Comparison of ENCODE assay signal across 20 cellular contexts in genomic region chr2:200033939-200034338, GRCh38.
"Had no signal": no experiment of that assay in that cellular context is flagged by ENCODE, and none has a peak within 500 bp of the region (broad histone marks: within the 10 kb centered on the region; RNA-seq: fewer than 3 reads in every experiment).

No MANE protein-coding gene starts in this region.

- DNase-seq: activated CD4-positive, alpha-beta memory T cell treated with anti-CD3 and anti-CD28 coated beads, Interleukin-2, amount 10 ng/mL, durations not matched to agents 7 days and 5 days; activated CD4-positive, alpha-beta T cell treated with anti-CD3 and anti-CD28 coated beads, Interleukin-2, amount 10 ng/mL, durations not matched to agents 24 days and 14 days; activated CD4-positive, CD25-positive, alpha-beta regulatory T cell; activated effector memory CD4-positive, alpha-beta T cell treated with Interleukin-2 at 50 U/mL for 16 hours; activated naive CD4-positive, alpha-beta T cell treated with anti-CD3 and anti-CD28 coated beads for 36 hours; activated naive CD8-positive, alpha-beta T cell treated with anti-CD3 and anti-CD28 coated beads, Interleukin-2, amount 10 ng/mL, durations not matched to agents 7 days and 5 days; activated T-cell treated with anti-CD3 and anti-CD28 coated beads, Interleukin-2, amount 50 U/mL, for 72 hours; amniotic stem cell; foreskin keratinocyte; hippocampal formation; nephron progenitor cell; right cardiac atrium; stimulated activated CD4-positive, alpha-beta T cell treated with anti-CD3 and anti-CD28 coated beads, Interleukin-1b, Interleukin-23, amount 100 ng/mL, for 48 hours; T-helper 9 cell; tibial artery had no signal

- H3K36me3 ChIP-seq: breast epithelium, tibial artery had no signal

- H3K4me1 ChIP-seq: breast epithelium, foreskin keratinocyte, parathyroid adenoma, tibial artery had no signal

- H3K27ac Mint-ChIP-seq: activated CD4-positive, alpha-beta memory T cell treated with anti-CD3 and anti-CD28 coated beads, Interleukin-2, amount 10 ng/mL, durations not matched to agents 7 days and 5 days; activated CD4-positive, alpha-beta T cell treated with anti-CD3 and anti-CD28 coated beads, Interleukin-2, amount 10 ng/mL, durations not matched to agents 24 days and 14 days; activated naive CD4-positive, alpha-beta T cell treated with anti-CD3 and anti-CD28 coated beads for 36 hours; activated naive CD8-positive, alpha-beta T cell treated with anti-CD3 and anti-CD28 coated beads, Interleukin-2, amount 10 ng/mL, durations not matched to agents 7 days and 5 days; activated T-cell treated with anti-CD3 and anti-CD28 coated beads, Interleukin-2, amount 50 U/mL, for 72 hours; nephron progenitor cell; stimulated activated naive CD8-positive, alpha-beta T cell treated with anti-CD3 and anti-CD28 coated beads, Interleukin-15, Interleukin-2, amounts not matched to agents 100 ng/mL and 50 ng/mL, for 24 hours had no signal

- H3K9ac ChIP-seq: parathyroid adenoma had no signal

- H3K79me2 ChIP-seq: parathyroid adenoma had no signal

- H3K4me3 Mint-ChIP-seq: activated CD4-positive, alpha-beta memory T cell treated with anti-CD3 and anti-CD28 coated beads, Interleukin-2, amount 10 ng/mL, durations not matched to agents 7 days and 5 days; activated CD4-positive, alpha-beta T cell treated with anti-CD3 and anti-CD28 coated beads, Interleukin-2, amount 10 ng/mL, durations not matched to agents 24 days and 14 days; activated naive CD4-positive, alpha-beta T cell treated with anti-CD3 and anti-CD28 coated beads for 36 hours; activated naive CD8-positive, alpha-beta T cell treated with anti-CD3 and anti-CD28 coated beads, Interleukin-2, amount 10 ng/mL, durations not matched to agents 7 days and 5 days; activated T-cell treated with anti-CD3 and anti-CD28 coated beads, Interleukin-2, amount 50 U/mL, for 72 hours; nephron progenitor cell; stimulated activated naive CD8-positive, alpha-beta T cell treated with anti-CD3 and anti-CD28 coated beads, Interleukin-15, Interleukin-2, amounts not matched to agents 100 ng/mL and 50 ng/mL, for 24 hours had no signal

- H3K27me3 ChIP-seq: breast epithelium, tibial artery had no signal

- H3K4me1 Mint-ChIP-seq: activated CD4-positive, alpha-beta memory T cell treated with anti-CD3 and anti-CD28 coated beads, Interleukin-2, amount 10 ng/mL, durations not matched to agents 7 days and 5 days; activated CD4-positive, alpha-beta T cell treated with anti-CD3 and anti-CD28 coated beads, Interleukin-2, amount 10 ng/mL, durations not matched to agents 24 days and 14 days; activated naive CD8-positive, alpha-beta T cell treated with anti-CD3 and anti-CD28 coated beads, Interleukin-2, amount 10 ng/mL, durations not matched to agents 7 days and 5 days; nephron progenitor cell had no signal

- H3K27ac ChIP-seq: breast epithelium, coronary artery, epithelial cell of prostate, foreskin keratinocyte, parathyroid adenoma, tibial artery had no signal

- H3K36me3 Mint-ChIP-seq: activated naive CD8-positive, alpha-beta T cell treated with anti-CD3 and anti-CD28 coated beads, Interleukin-2, amount 10 ng/mL, durations not matched to agents 7 days and 5 days had no signal

- H2AFZ ChIP-seq: parathyroid adenoma had no signal

- H3K9me3 ChIP-seq: breast epithelium, tibial artery had no signal

- ATAC-seq: activated T-cell treated with anti-CD3 and anti-CD28 coated beads, Interleukin-2, amount 50 U/mL, for 72 hours; foreskin keratinocyte; right cardiac atrium had no signal

- H3K4me3 ChIP-seq: breast epithelium, coronary artery, tibial artery had no signal

- H3K9me3 Mint-ChIP-seq: activated CD4-positive, alpha-beta memory T cell treated with anti-CD3 and anti-CD28 coated beads, Interleukin-2, amount 10 ng/mL, durations not matched to agents 7 days and 5 days; activated CD4-positive, alpha-beta T cell treated with anti-CD3 and anti-CD28 coated beads, Interleukin-2, amount 10 ng/mL, durations not matched to agents 24 days and 14 days; activated naive CD4-positive, alpha-beta T cell treated with anti-CD3 and anti-CD28 coated beads for 36 hours; activated naive CD8-positive, alpha-beta T cell treated with anti-CD3 and anti-CD28 coated beads, Interleukin-2, amount 10 ng/mL, durations not matched to agents 7 days and 5 days; activated T-cell treated with anti-CD3 and anti-CD28 coated beads, Interleukin-2, amount 50 U/mL, for 72 hours; nephron progenitor cell; stimulated activated naive CD8-positive, alpha-beta T cell treated with anti-CD3 and anti-CD28 coated beads, Interleukin-15, Interleukin-2, amounts not matched to agents 100 ng/mL and 50 ng/mL, for 24 hours had no signal
